ENCODE assay signal across 27 cellular contexts in the genomic region with DNA sequence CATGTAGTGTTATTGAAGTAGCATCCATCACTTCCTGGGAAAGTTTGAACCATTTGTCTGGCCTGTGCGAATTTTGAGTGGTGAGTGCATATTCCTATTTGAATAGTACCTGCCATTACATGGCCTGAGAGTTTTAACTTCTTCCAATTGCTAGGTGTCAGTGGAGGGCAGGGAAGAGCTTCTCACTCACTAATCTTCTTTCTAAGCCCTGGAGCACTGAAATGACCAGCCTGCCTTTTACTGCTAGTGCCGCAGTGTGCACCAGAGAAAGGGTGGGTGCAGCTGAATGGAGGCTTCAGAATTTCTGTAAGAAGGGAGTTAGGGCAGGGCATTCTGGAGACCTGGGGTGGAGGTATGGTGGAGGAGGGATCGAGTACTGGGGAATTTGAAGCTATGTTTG. TPM values are rescaled to one million over a fixed set of nuclear protein-coding genes. Genes with fewer than 3 reads are reported as not detected.
DNase-seq lines count a peak whose midpoint lies in the region; ATAC-seq, FAIRE-seq and TF ChIP-seq lines count a peak whose summit lies in the region.
"Had no signal": no experiment of that assay in that cellular context is flagged by ENCODE, and none has a peak within 500 bp of the region (broad histone marks: within the 10 kb centered on the region; RNA-seq: fewer than 3 reads in every experiment).

No MANE protein-coding gene starts in this region.

- no peak for FAIRE-seq in keratinocyte (lab: Jason Lieb, UNC)
- FAIRE-seq: pancreas, TTC549 had no signal

- in situ Hi-C loops in gastrocnemius medialis (cut with MboI; ENCODE audit: low sequenced_read_pairs in 4 of 4): no loop called here

- CTCF ChIA-PET in Calu3 (lab: Charles Lee) (no interaction called here), WTC11 (lab: Charles Lee) (no interaction called here), A673 (lab: Charles Lee) (no interaction called here)

- POLR2A ChIA-PET in WTC11 (lab: Charles Lee): interaction anchor here (0.5 kb wide), 1 partner anchor 1263 kb away, joined by 3 read pairs; no protein-coding TSS in a partner anchor
- POLR2A ChIA-PET in A673 (lab: Charles Lee; ENCODE audit: low non-redundant PET): no interaction called here

- no TSS peak for BruUV-seq in Calu3 (replicated peaks; lab: Mats Ljungman, UMichigan)
- BruUV-seq in A673 (replicated peaks; lab: Mats Ljungman, UMichigan): no TSS peak

- dilution Hi-C loops in keratinocyte (cut with MboI; ENCODE audit: extremely low pct_ligation_motif_present, low sequenced_read_pairs): no loop called here

- H3K4me1 ChIP-seq in keratinocyte (ENCODE audit: control insufficient read depth, extremely low read depth, insufficient read depth, low read length): peaks cover 34% of the 10 kb centered on the region
- peaks cover 57 to 69% of the 10 kb centered on the region in 2 donors for H3K4me1 ChIP-seq in gastrocnemius medialis
- no peaks in the 10 kb centered on the region for H3K4me1 ChIP-seq in A673 (ENCODE audit: insufficient read depth, low read length, poor library complexity, severe bottlenecking)
- H3K4me1 ChIP-seq: uterus had no signal

- no peak for TF ChIP-seq POLR2A in gastrocnemius medialis (IDR thresholded peaks at IDR 0.05)

- H4K20me1 ChIP-seq in keratinocyte (ENCODE audit: control insufficient read depth, extremely low read depth, insufficient read depth, low read length): no peaks in the 10 kb centered on the region

- H3K9me3 ChIP-seq in keratinocyte (ENCODE audit: control insufficient read depth, low read depth, low read length) (no peaks in the 10 kb centered on the region), gastrocnemius medialis (no peaks in the 10 kb centered on the region), A673 (ENCODE audit: low read depth, low read length, poor library complexity, severe bottlenecking) (no peaks in the 10 kb centered on the region)
- H3K9me3 ChIP-seq: pancreas, uterus had no signal

- no peak overlapping the region for H3K9ac ChIP-seq in keratinocyte (ENCODE audit: control insufficient read depth, extremely low read depth, insufficient read depth, low read length)

- ATAC-seq in WTC11 (no peak; the same call in 1 of the 2 replicates), gastrocnemius medialis (peak; percentile 34 to 42), HG02885 (IDR thresholded peaks at IDR 0.05; ENCODE audit: poor library complexity, unreplicated experiment) (no peak)
- ATAC-seq: activated CD4-positive, alpha-beta T cell treated with anti-CD3 and anti-CD28 coated beads for 36 hours; activated T-cell treated with anti-CD3 and anti-CD28 coated beads, Interleukin-2, amount 50 U/mL, for 4 hours; HCT116; PC-3; right cardiac atrium had no signal

- H3K4me3 ChIP-seq in keratinocyte (ENCODE audit: control insufficient read depth in 2 of 3, extremely low read depth in 1 of 3, insufficient read depth in 2 of 3, low read depth in 1 of 3, low read length in 3 of 3): no peak overlapping the region
- no peak overlapping the region for H3K4me3 ChIP-seq in gastrocnemius medialis
- H3K4me3 ChIP-seq in A673 (ENCODE audit: low read depth, low read length, poor library complexity, severe bottlenecking): no peak overlapping the region
- H3K4me3 ChIP-seq: pancreas, uterus had no signal

- H3K36me3 Mint-ChIP-seq in Calu3 (ENCODE audit: insufficient read depth, unreplicated experiment) (no peaks in the 10 kb centered on the region), WTC11 (no peaks in the 10 kb centered on the region)

- peaks cover 3 to 6% of the 10 kb centered on the region in 2 experiments for H3K36me3 ChIP-seq in keratinocyte (ENCODE audit: control insufficient read depth in 2 of 2, extremely low read depth in 1 of 2, insufficient read depth in 2 of 2, low read length in 2 of 2)
- H3K36me3 ChIP-seq in gastrocnemius medialis: no peaks in the 10 kb centered on the region
- H3K36me3 ChIP-seq in A673 (ENCODE audit: insufficient read depth, low read length, poor library complexity, severe bottlenecking): no peaks in the 10 kb centered on the region
- H3K36me3 ChIP-seq: pancreas, uterus had no signal

- peaks cover 38% of the 10 kb centered on the region for H3K4me1 Mint-ChIP-seq in Calu3 (ENCODE audit: low read depth, unreplicated experiment)
- H3K4me1 Mint-ChIP-seq in WTC11: peaks cover 4% of the 10 kb centered on the region

- no peak overlapping the region for H3K4me2 ChIP-seq in keratinocyte (ENCODE audit: control insufficient read depth, extremely low read depth, insufficient read depth, low read depth, low read length)

- TF ChIP-seq CTCF in Calu3 (IDR thresholded peaks at IDR 0.05; ENCODE audit: unreplicated experiment): no peak
- no peak for TF ChIP-seq CTCF in WTC11 (IDR thresholded peaks at IDR 0.05)
- TF ChIP-seq CTCF in keratinocyte (optimal IDR thresholded peaks at IDR 0.05 in 1 of 3, IDR thresholded peaks at IDR 0.05 in 1 of 3, conservative IDR thresholded peaks at IDR 0.05 in 1 of 3; ENCODE audit: extremely low read depth in 1 of 3, insufficient read depth in 2 of 3, low read length in 3 of 3): no peak
- no peak for TF ChIP-seq CTCF in gastrocnemius medialis (IDR thresholded peaks at IDR 0.05 in 4 of 5, conservative IDR thresholded peaks at IDR 0.05 in 1 of 5)
- no peak for TF ChIP-seq CTCF in A673 (conservative IDR thresholded peaks at IDR 0.05; ENCODE audit: low read depth, low read length)

- intact Hi-C loops in Calu3 (cut with micrococcal nuclease; ENCODE audit: unreplicated experiment): no loop called here
- intact Hi-C loops in gastrocnemius medialis (cut with DNase I; ENCODE audit: low total_unique reads): no loop called here
- intact Hi-C loops in A673 (cut with micrococcal nuclease; ENCODE audit: unreplicated experiment): no loop called here

- H2AFZ ChIP-seq in keratinocyte (ENCODE audit: control insufficient read depth, low read length): no peak overlapping the region

- H3K27ac ChIP-seq in keratinocyte (ENCODE audit: control insufficient read depth, insufficient read depth, low read length): peak overlapping the region; percentile 78
- H3K27ac ChIP-seq in gastrocnemius medialis: peak overlapping the region; percentile 84 to 91 (median 88)
- no peak overlapping the region for H3K27ac ChIP-seq in A673 (ENCODE audit: low read depth, low read length, poor library complexity, severe bottlenecking)
- H3K27ac ChIP-seq: uterus had no signal

- H3K4me3 Mint-ChIP-seq in Calu3 (ENCODE audit: low read depth, unreplicated experiment): no peak overlapping the region
- no peak overlapping the region for H3K4me3 Mint-ChIP-seq in WTC11
- H3K4me3 Mint-ChIP-seq: activated CD4-positive, alpha-beta T cell treated with anti-CD3 and anti-CD28 coated beads for 36 hours; activated T-cell treated with anti-CD3 and anti-CD28 coated beads, Interleukin-2, amount 50 U/mL, for 4 hours; CD4-positive, alpha-beta T cell; naive thymus-derived CD4-positive, alpha-beta T cell had no signal

- H3K9me3 Mint-ChIP-seq in Calu3 (ENCODE audit: low read depth, unreplicated experiment): no peaks in the 10 kb centered on the region
- no peaks in the 10 kb centered on the region for H3K9me3 Mint-ChIP-seq in WTC11
- H3K9me3 Mint-ChIP-seq: activated T-cell treated with anti-CD3 and anti-CD28 coated beads, Interleukin-2, amount 50 U/mL, for 4 hours; CD4-positive, alpha-beta T cell; naive thymus-derived CD4-positive, alpha-beta T cell had no signal

- H3K27ac Mint-ChIP-seq in Calu3 (ENCODE audit: unreplicated experiment) (peak overlapping the region; percentile 23), WTC11 (0 out of 2 replicates have a peak overlapping the region, but pooled peaks have one; percentile 10)
- H3K27ac Mint-ChIP-seq: activated CD4-positive, alpha-beta T cell treated with anti-CD3 and anti-CD28 coated beads for 36 hours; CD4-positive, alpha-beta T cell; naive thymus-derived CD4-positive, alpha-beta T cell had no signal

- H3K79me2 ChIP-seq in keratinocyte (ENCODE audit: control insufficient read depth, insufficient read depth, low read length): peaks cover 6% of the 10 kb centered on the region

- no peaks in the 10 kb centered on the region for H3K27me3 ChIP-seq in keratinocyte (ENCODE audit: control insufficient read depth, extremely low read depth, insufficient read depth, low read length)
- no peaks in the 10 kb centered on the region for H3K27me3 ChIP-seq in gastrocnemius medialis
- H3K27me3 ChIP-seq in A673 (replicated peaks; ENCODE audit: insufficient read depth, low read depth, low read length, poor library complexity): peaks cover 2% of the 10 kb centered on the region
- H3K27me3 ChIP-seq: pancreas, uterus had no signal

- DNase-seq in Calu3: no peak
- DNase-seq in WTC11 (ENCODE audit: low spot score): no peak
- DNase-seq in keratinocyte (ENCODE audit: low read depth, low spot score): no peak
- no peak for DNase-seq in gastrocnemius medialis
- no peak for DNase-seq in T-helper 9 cell
- DNase-seq in A673 (ENCODE audit: low spot score): no peak
- no peak for DNase-seq in dermis blood vessel endothelial cell
- DNase-seq: activated CD4-positive, alpha-beta T cell treated with anti-CD3 and anti-CD28 coated beads for 36 hours; activated CD8-positive, alpha-beta memory T cell treated with anti-CD3 and anti-CD28 coated beads for 24 hours; activated naive CD4-positive, alpha-beta T cell treated with Interleukin-2 at 50 U/mL for 16 hours; activated T-cell treated with anti-CD3 and anti-CD28 coated beads, Interleukin-2, amount 50 U/mL, for 4 hours; amygdala; CD4-positive, alpha-beta T cell; central memory CD4-positive, alpha-beta T cell; GF-D8; naive thymus-derived CD4-positive, alpha-beta T cell; NCI-H1092 treated with DMSO at 0.1 percent for 48 hours; NCI-H2029 treated with DMSO at 0.1 percent for 48 hours; NCI-H345; pancreas; right cardiac atrium; SHP77; uterus had no signal

- no peaks in the 10 kb centered on the region for H3K27me3 Mint-ChIP-seq in Calu3 (ENCODE audit: unreplicated experiment)
- no peaks in the 10 kb centered on the region for H3K27me3 Mint-ChIP-seq in WTC11 (ENCODE audit: low read depth)
- H3K27me3 Mint-ChIP-seq: activated CD4-positive, alpha-beta T cell treated with anti-CD3 and anti-CD28 coated beads for 36 hours; CD4-positive, alpha-beta T cell; naive thymus-derived CD4-positive, alpha-beta T cell had no signal

- H3K9me1 ChIP-seq in keratinocyte (ENCODE audit: control insufficient read depth, extremely low read depth, insufficient read depth, low read length): no peaks in the 10 kb centered on the region

RNA-seq across cellular contexts. Expression of a gene that starts 45.5 kb away (rescaled TPM):
- 7.4 and 12.1 TPM in 2 replicates for total RNA-seq in Calu3 (2022)
- total RNA-seq in WTC11 (2021): 4.9 to 8.2 TPM (median 5.7 TPM) in 3 replicates
- polyA plus RNA-seq in keratinocyte: 6.9 to 9.0 TPM (median 8.0 TPM) in 3 replicates
- polyA plus RNA-seq in keratinocyte (2011; ENCODE audit: low read depth): 15.1 TPM
- polyA plus RNA-seq in keratinocyte (2011; cell fraction: cytosol; rRNA removed): 4.7 and 8.6 TPM in 2 replicates
- 9.2 and 11.0 TPM in 2 replicates for polyA plus RNA-seq in keratinocyte (2011; cell fraction: nucleus; rRNA removed)
- 8.5 and 18.1 TPM in 2 replicates for polyA plus RNA-seq in keratinocyte (2012; ENCODE audit: low replicate concordance)
- 17.8 to 28.0 TPM (median 27.5 TPM) in 3 replicates for polyA minus RNA-seq in keratinocyte
- polyA minus RNA-seq in keratinocyte (2011; cell fraction: cytosol; rRNA and poly(A)+ RNA removed): 15.3 TPM
- 17.6 and 29.7 TPM in 2 replicates for polyA minus RNA-seq in keratinocyte (2011; cell fraction: nucleus; rRNA and poly(A)+ RNA removed)
- 10 to 100 TPM in 3 of 4 donors, 1 to 10 TPM in 1; 8.4 to 47.0 (median 31.9) TPM for total RNA-seq in gastrocnemius medialis
- total RNA-seq in A673 (2021): 0.82 and 1.0 TPM in 2 replicates
- total RNA-seq in dermis blood vessel endothelial cell: 77.1 and 89.2 TPM in 2 replicates

Comparison
In these comparisons a context has a peak if more than half of its experiments do, and no peak if none do; other contexts are left out.
1. ATAC-seq: peak in gastrocnemius medialis (2 of 2); none in WTC11 (single experiment) and HG02885 (single experiment).